Comparison of ENCODE assay signal across 1 cellular context in genomic region chr16:88426018-88426417, GRCh38.
TF ChIP-seq lines count a peak whose summit lies in the region.

No MANE protein-coding gene starts in this region.

TF ChIP-seq in HepG2, 621 proteins besides CTCF, POLR2A, EP300 and RAD21 (continued from another document):
- TF ChIP-seq ZNF768 (CRISPR knock-in tag; IDR thresholded peaks at IDR 0.05), result peak; percentile 97
- TF ChIP-seq ZNF776 (CRISPR knock-in tag; IDR thresholded peaks at IDR 0.05), result no peak
- no peak for TF ChIP-seq ZNF576 (CRISPR knock-in tag; IDR thresholded peaks at IDR 0.05)
